27 cellular contexts compared by ENCODE assay signal in the genomic region with DNA sequence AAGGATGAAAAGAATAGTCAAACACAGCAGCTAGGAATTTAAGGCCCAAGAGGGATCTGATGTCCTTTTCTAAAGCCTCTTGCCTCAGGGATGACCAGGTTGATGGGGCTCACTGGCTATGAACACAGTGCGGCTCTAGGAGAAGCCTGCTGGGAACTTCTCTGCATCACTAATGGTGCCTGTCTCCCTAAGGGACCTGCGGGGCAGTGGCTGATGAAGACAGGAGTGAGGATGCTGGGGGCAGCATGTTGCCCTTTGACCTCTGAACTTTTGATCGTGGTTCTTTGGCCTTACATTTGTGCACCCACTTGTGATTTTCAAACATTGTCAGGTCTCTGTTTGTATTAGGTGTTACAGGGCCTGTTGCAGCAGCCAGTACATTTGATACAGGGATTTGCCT.
DNase-seq lines count a peak whose midpoint lies in the region; ATAC-seq, FAIRE-seq and TF ChIP-seq lines count a peak whose summit lies in the region.
"Had no signal": no experiment of that assay in that cellular context is flagged by ENCODE, and none has a peak within 500 bp of the region (broad histone marks: within the 10 kb centered on the region; RNA-seq: fewer than 3 reads in every experiment).

No MANE protein-coding gene starts in this region.

- BruUV-seq in GM12878 (replicated peaks; lab: Mats Ljungman, UMichigan) = no TSS peak

- DNase-seq in GM12878 (ENCODE audit: low read depth, low spot score) (no peak), H1 (ENCODE audit: low read depth in 1 of 2, low spot score in 2 of 2) (no peak), glutamatergic neuron (peak; percentile 33), osteoblast (ENCODE audit: insufficient read length, low spot score, missing footprints) (peak; percentile 31), NCI-H2081 (lab: John Stamatoyannopoulos, UW) (no peak)
- no peak for DNase-seq in activated CD4-positive, alpha-beta memory T cell treated with anti-CD3 and anti-CD28 coated beads, Interleukin-2, amount 10 ng/mL, durations not matched to agents 7 days and 5 days
- DNase-seq in stimulated activated CD4-positive, alpha-beta T cell treated with anti-CD3 and anti-CD28 coated beads, Interleukin-1b, Interleukin-23, amount 100 ng/mL, for 48 hours = no peak
- DNase-seq: 8988T; ACHN; BE2C; C1 segment of cervical spinal cord; CD4-positive, alpha-beta memory T cell; CD4-positive, CD25-positive, alpha-beta regulatory T cell; CD8-positive, alpha-beta memory T cell; COR-L47; DMS 273 treated with DMSO at 0.1 percent for 48 hours; DMS153; DMS53; DMS79; DND-41; EL; GDM1 had no signal

- H3K4me1 Mint-ChIP-seq in glutamatergic neuron (ENCODE audit: low read depth, unreplicated experiment) = peaks cover 12% of the 10 kb centered on the region
- peaks cover 7% of the 10 kb centered on the region for H3K4me1 Mint-ChIP-seq in activated CD4-positive, alpha-beta memory T cell treated with anti-CD3 and anti-CD28 coated beads, Interleukin-2, amount 10 ng/mL, durations not matched to agents 7 days and 5 days

- POLR2A ChIA-PET in GM12878 (lab: Charles Lee) (no interaction called here), H1 (lab: Charles Lee; ENCODE audit: partially characterized antibody) (no interaction called here)
- POLR2A ChIA-PET in activated CD4-positive, alpha-beta memory T cell treated with anti-CD3 and anti-CD28 coated beads, Interleukin-2, amount 10 ng/mL, durations not matched to agents 7 days and 5 days (lab: Charles Lee) = no interaction called here

- no peak overlapping the region for H2BK15ac ChIP-seq in H1 (ENCODE audit: low read length)

- H3K79me2 ChIP-seq in GM12878 (ENCODE audit: control insufficient read depth, insufficient read depth, low read length) (no peaks in the 10 kb centered on the region), H1 (ENCODE audit: control insufficient read depth in 1 of 2, insufficient read depth in 2 of 2, low read length in 2 of 2) (no peaks in the 10 kb centered on the region), osteoblast (ENCODE audit: insufficient read depth, low read length) (no peaks in the 10 kb centered on the region)

- no peak for TF ChIP-seq POLR2A in GM12878 (IDR thresholded peaks at IDR 0.05; ENCODE audit: low read depth, low read length)
- no peak for TF ChIP-seq POLR2A in H1 (IDR thresholded peaks at IDR 0.05; ENCODE audit: control extremely low read depth in 1 of 2, low read depth in 2 of 2, low read length in 2 of 2)

- no peak for TF ChIP-seq EP300 in GM12878 (IDR thresholded peaks at IDR 0.05; ENCODE audit: borderline replicate concordance in 1 of 2, control insufficient read depth in 1 of 2, low read depth in 2 of 2, low read length in 2 of 2)
- TF ChIP-seq EP300 in H1 (IDR thresholded peaks at IDR 0.05; ENCODE audit: borderline replicate concordance in 1 of 2, low read depth in 2 of 2, low read length in 2 of 2) = no peak

- H3K4ac ChIP-seq in H1 (replicated peaks; ENCODE audit: insufficient read length, low read depth, low read length) = no peak overlapping the region

- H4K91ac ChIP-seq in H1 (replicated peaks; ENCODE audit: insufficient read length, low read length) = no peak overlapping the region

- H3K9ac ChIP-seq in GM12878 (ENCODE audit: control insufficient read depth, insufficient read depth, low read length) = no peak overlapping the region
- H3K9ac ChIP-seq in H1 (replicated peaks in 1 of 4; ENCODE audit: extremely low read depth in 1 of 4, low read depth in 3 of 4, low read length in 3 of 4) = no peak overlapping the region
- H3K9ac ChIP-seq: BLaER1 had no signal

- RAD21 ChIA-PET in GM12878 (lab: Charles Lee; ENCODE audit: unreplicated experiment) = no interaction called here

- no peaks in the 10 kb centered on the region for H3K9me3 Mint-ChIP-seq in glutamatergic neuron (ENCODE audit: unreplicated experiment)
- no peaks in the 10 kb centered on the region for H3K9me3 Mint-ChIP-seq in activated CD4-positive, alpha-beta memory T cell treated with anti-CD3 and anti-CD28 coated beads, Interleukin-2, amount 10 ng/mL, durations not matched to agents 7 days and 5 days
- H3K9me3 Mint-ChIP-seq: CD4-positive, alpha-beta memory T cell; CD4-positive, CD25-positive, alpha-beta regulatory T cell; CD8-positive, alpha-beta memory T cell had no signal

- no peak overlapping the region for H3K18ac ChIP-seq in H1 (ENCODE audit: extremely low read depth, low read length)

- no peak overlapping the region for H3K56ac ChIP-seq in H1 (replicated peaks; ENCODE audit: insufficient read length, low read depth, low read length)

- H3K23me2 ChIP-seq in H1 (ENCODE audit: low read depth, low read length) = peaks cover 2% of the 10 kb centered on the region; the same call in 1 of the 2 replicates

- H3K23ac ChIP-seq in H1 (ENCODE audit: insufficient read length) = no peak overlapping the region

- H3K36me3 Mint-ChIP-seq in glutamatergic neuron (ENCODE audit: unreplicated experiment) = no peaks in the 10 kb centered on the region
- H3K36me3 Mint-ChIP-seq in activated CD4-positive, alpha-beta memory T cell treated with anti-CD3 and anti-CD28 coated beads, Interleukin-2, amount 10 ng/mL, durations not matched to agents 7 days and 5 days (ENCODE audit: low read depth) = no peaks in the 10 kb centered on the region
- H3K36me3 Mint-ChIP-seq: CD14-positive monocyte; CD4-positive, alpha-beta memory T cell; CD4-positive, CD25-positive, alpha-beta regulatory T cell; CD8-positive, alpha-beta memory T cell had no signal

- H3K4me3 ChIP-seq in GM12878 = no peak overlapping the region
- H3K4me3 ChIP-seq in H1 (ENCODE audit: extremely low read depth in 1 of 4, insufficient read depth in 2 of 4, low read depth in 3 of 4, low read length in 4 of 4) = no peak overlapping the region
- H3K4me3 ChIP-seq in osteoblast (ENCODE audit: insufficient read depth, low read length) = no peak overlapping the region
- H3K4me3 ChIP-seq: BLaER1 had no signal

- peaks cover 2% of the 10 kb centered on the region for H3K27me3 Mint-ChIP-seq in glutamatergic neuron (ENCODE audit: unreplicated experiment)
- peaks cover 28% of the 10 kb centered on the region for H3K27me3 Mint-ChIP-seq in activated CD4-positive, alpha-beta memory T cell treated with anti-CD3 and anti-CD28 coated beads, Interleukin-2, amount 10 ng/mL, durations not matched to agents 7 days and 5 days

- no peak overlapping the region for H4K8ac ChIP-seq in H1 (ENCODE audit: extremely low read depth, insufficient read depth, low read length)

- H3K9me3 ChIP-seq in GM12878 (replicated peaks; ENCODE audit: control insufficient read depth, insufficient read depth, low read length) (no peaks in the 10 kb centered on the region), H1 (ENCODE audit: insufficient read depth in 2 of 2, low read depth in 1 of 2, low read length in 1 of 2) (no peaks in the 10 kb centered on the region), osteoblast (ENCODE audit: low read depth, low read length) (no peaks in the 10 kb centered on the region)
- H3K9me3 ChIP-seq: BE2C, BLaER1 had no signal

- H4K20me1 ChIP-seq in GM12878 (ENCODE audit: control insufficient read depth, insufficient read depth) = no peaks in the 10 kb centered on the region
- no peaks in the 10 kb centered on the region for H4K20me1 ChIP-seq in H1 (replicated peaks in 1 of 2; ENCODE audit: control insufficient read depth in 1 of 2, insufficient read depth in 2 of 2, low read length in 2 of 2)
- H4K20me1 ChIP-seq in osteoblast (ENCODE audit: insufficient read depth, low read length) = no peaks in the 10 kb centered on the region
- H4K20me1 ChIP-seq: BLaER1 had no signal

- in situ Hi-C loops in GM12878 (cut with MboI) = loop anchor here (5.0 to 10.0 kb wide), 2 partner anchors 883 to 1735 kb away; no protein-coding TSS in a partner anchor

- TF ChIP-seq RAD21 in GM12878 (IDR thresholded peaks at IDR 0.05; ENCODE audit: insufficient read depth, low read depth, low read length) = no peak
- no peak for TF ChIP-seq RAD21 in H1 (IDR thresholded peaks at IDR 0.05 in 1 of 2, conservative IDR thresholded peaks at IDR 0.05 in 1 of 2; ENCODE audit: low read depth in 2 of 2, low read length in 2 of 2)

- H2BK5ac ChIP-seq in H1 (ENCODE audit: low read depth, low read length) = no peak overlapping the region

- H3K4me3 Mint-ChIP-seq in glutamatergic neuron (ENCODE audit: unreplicated experiment) = no peak overlapping the region
- H3K4me3 Mint-ChIP-seq in activated CD4-positive, alpha-beta memory T cell treated with anti-CD3 and anti-CD28 coated beads, Interleukin-2, amount 10 ng/mL, durations not matched to agents 7 days and 5 days = no peak overlapping the region
- H3K4me3 Mint-ChIP-seq: CD14-positive monocyte; CD4-positive, alpha-beta memory T cell; CD4-positive, CD25-positive, alpha-beta regulatory T cell; CD8-positive, alpha-beta memory T cell had no signal

- H2BK12ac ChIP-seq in H1 (ENCODE audit: low read depth, low read length) = peak overlapping the region; percentile 10; the same call in 1 of the 2 replicates

- H3K36me3 ChIP-seq in GM12878 (ENCODE audit: control insufficient read depth in 2 of 2, insufficient read depth in 2 of 2, low read length in 1 of 2) = no peaks in the 10 kb centered on the region
- H3K36me3 ChIP-seq in H1 (ENCODE audit: control insufficient read depth in 2 of 4, insufficient read depth in 4 of 4, low read length in 3 of 4) = no peaks in the 10 kb centered on the region
- no peaks in the 10 kb centered on the region for H3K36me3 ChIP-seq in osteoblast (ENCODE audit: insufficient read depth, low read length)
- H3K36me3 ChIP-seq: BE2C, BLaER1 had no signal

- 15% methylated on average over 3 of the region's 3 CpGs for WGBS in GM12878 (ENCODE audit: insufficient coverage, insufficient replicate concordance, low lambda C conversion rate, missing lambda C conversion rate)
- 75% methylated on average over 3 of the region's 3 CpGs; no CpG with 5 or more reads in 1 of the 2 experiments for WGBS in H1 (ENCODE audit: extremely low coverage in 1 of 2, insufficient coverage in 1 of 2, insufficient read length in 1 of 2, insufficient replicate concordance in 2 of 2, low coverage in 1 of 2, low lambda C conversion rate in 2 of 2, missing lambda C conversion rate in 1 of 2), 2 experiments

- H2AFZ ChIP-seq in GM12878 (ENCODE audit: control insufficient read depth, low read depth, low read length) (no peak overlapping the region), H1 (ENCODE audit: low read length) (no peak overlapping the region), osteoblast (ENCODE audit: low read length) (no peak overlapping the region)

- H3K79me1 ChIP-seq in H1 (ENCODE audit: low read depth, low read length) = no peaks in the 10 kb centered on the region

- no peak for FAIRE-seq in GM12878 (lab: Jason Lieb, UNC)
- FAIRE-seq in H1 (lab: Jason Lieb, UNC) = no peak
- FAIRE-seq: A204.1, GM12891, GM19239 had no signal

- no peak overlapping the region for H2AK5ac ChIP-seq in H1 (ENCODE audit: low read depth, low read length)

- intact Hi-C loops in GM12878 (cut with micrococcal nuclease; ENCODE audit: unreplicated experiment) = loop anchor here (2.0 to 5.0 kb wide), 2 partner anchors 883 to 1748 kb away; no protein-coding TSS in a partner anchor

- H2BK120ac ChIP-seq in H1 (replicated peaks; ENCODE audit: low read depth, low read length) = no peak overlapping the region

- H3K27me3 ChIP-seq in GM12878 (replicated peaks in 1 of 2; ENCODE audit: control insufficient read depth in 2 of 2, insufficient read depth in 2 of 2, low read length in 1 of 2) (no peaks in the 10 kb centered on the region; a peak in 1 of 4 replicates), H1 (replicated peaks in 1 of 4; ENCODE audit: control insufficient read depth in 3 of 4, extremely low read depth in 1 of 4, insufficient read depth in 3 of 4, low read length in 3 of 4) (no peaks in the 10 kb centered on the region), osteoblast (ENCODE audit: insufficient read depth, low read length) (peaks cover 17% of the 10 kb centered on the region)
- H3K27me3 ChIP-seq: BLaER1 had no signal

- TF ChIP-seq CTCF in GM12878 (IDR thresholded peaks at IDR 0.05 in 2 of 3, conservative IDR thresholded peaks at IDR 0.05 in 1 of 3; ENCODE audit: control insufficient read depth in 2 of 3, extremely low read depth in 1 of 3, insufficient read depth in 1 of 3, low read depth in 3 of 3, low read length in 3 of 3) (no peak), H1 (IDR thresholded peaks at IDR 0.05; ENCODE audit: control extremely low read depth in 1 of 3, insufficient read depth in 1 of 3, low read depth in 1 of 3, low read length in 3 of 3) (no peak), glutamatergic neuron (IDR thresholded peaks at IDR 0.05; ENCODE audit: partially characterized antibody, unreplicated experiment) (no peak), osteoblast (IDR thresholded peaks at IDR 0.05; ENCODE audit: extremely low read depth, low read depth, low read length) (no peak)

- H3K27ac Mint-ChIP-seq in glutamatergic neuron (ENCODE audit: unreplicated experiment) = no peak overlapping the region
- H3K27ac Mint-ChIP-seq in activated CD4-positive, alpha-beta memory T cell treated with anti-CD3 and anti-CD28 coated beads, Interleukin-2, amount 10 ng/mL, durations not matched to agents 7 days and 5 days = no peak overlapping the region
- H3K27ac Mint-ChIP-seq: CD14-positive monocyte; CD4-positive, CD25-positive, alpha-beta regulatory T cell; CD8-positive, alpha-beta memory T cell had no signal

- H4K5ac ChIP-seq in H1 (ENCODE audit: insufficient read length, low read depth, low read length) = no peak overlapping the region

- H3K4me1 ChIP-seq in GM12878 (ENCODE audit: control insufficient read depth, insufficient read depth, low read length) (no peaks in the 10 kb centered on the region), H1 (replicated peaks in 1 of 4; ENCODE audit: control insufficient read depth in 3 of 4, insufficient read depth in 4 of 4, low read length in 3 of 4) (peaks cover 0 to 9% (median 1%) of the 10 kb centered on the region in 4 experiments; a peak in 4 of 7 replicates), osteoblast (ENCODE audit: insufficient read depth, low read length) (no peaks in the 10 kb centered on the region)
- H3K4me1 ChIP-seq: BE2C had no signal

- H3K27ac ChIP-seq in GM12878 (ENCODE audit: control insufficient read depth, insufficient read depth) (no peak overlapping the region), H1 (ENCODE audit: low read depth, low read length) (no peak overlapping the region), osteoblast (ENCODE audit: low read depth, low read length) (no peak overlapping the region)
- H3K27ac ChIP-seq: BLaER1 had no signal

- no peak overlapping the region for H2BK20ac ChIP-seq in H1 (ENCODE audit: low read length)

- SMC1A ChIA-PET in GM12878 (lab: Charles Lee; ENCODE audit: uncharacterized antibody, unreplicated experiment) = interaction anchor here (1.0 kb wide), 1 partner anchor 371 kb away, joined by 3 read pairs; no protein-coding TSS in a partner anchor

- H3K14ac ChIP-seq in H1 (ENCODE audit: insufficient read length) = no peak overlapping the region

- no peak overlapping the region for H3K4me2 ChIP-seq in GM12878 (ENCODE audit: control insufficient read depth, insufficient read depth)
- H3K4me2 ChIP-seq in H1 (ENCODE audit: insufficient read depth in 1 of 2, low read depth in 2 of 2, low read length in 2 of 2) = no peak overlapping the region
- no peak overlapping the region for H3K4me2 ChIP-seq in osteoblast (ENCODE audit: insufficient read depth, low read length)
- H3K4me2 ChIP-seq: BLaER1 had no signal

- CTCF ChIA-PET in GM12878 (lab: Yijun Ruan, JAX) = interaction anchor here (0.6 to 1.7 kb wide), 11 partner anchors 9 to 1945 kb away, joined by 3 to 9 read pairs (median 3); no protein-coding TSS in a partner anchor
- CTCF ChIA-PET in H1 (lab: Charles Lee; ENCODE audit: partially characterized antibody) = interaction anchor here (0.5 to 4.8 kb wide), 15 partner anchors 12 to 642 kb away, joined by 3 to 25 read pairs (median 4); no protein-coding TSS in a partner anchor
- CTCF ChIA-PET in activated CD4-positive, alpha-beta memory T cell treated with anti-CD3 and anti-CD28 coated beads, Interleukin-2, amount 10 ng/mL, durations not matched to agents 7 days and 5 days (lab: Charles Lee) = interaction anchor here (0.8 to 1.4 kb wide), 5 partner anchors 9 to 1052 kb away, joined by 3 to 4 read pairs (median 3); no protein-coding TSS in a partner anchor

- ATAC-seq in GM12878 = no peak

Comparison
In these comparisons a context has a peak if more than half of its experiments do, and no peak if none do; other contexts are left out.
1. DNase-seq: peak in glutamatergic neuron (single experiment) and osteoblast (single experiment); none in GM12878 (single experiment), H1 (0 of 2), activated CD4-positive, alpha-beta memory T cell treated with anti-CD3 and anti-CD28 coated beads, Interleukin-2, amount 10 ng/mL, durations not matched to agents 7 days and 5 days (single experiment), NCI-H2081 (0 of 2) and stimulated activated CD4-positive, alpha-beta T cell treated with anti-CD3 and anti-CD28 coated beads, Interleukin-1b, Interleukin-23, amount 100 ng/mL, for 48 hours (single experiment).